In the genomic region with DNA sequence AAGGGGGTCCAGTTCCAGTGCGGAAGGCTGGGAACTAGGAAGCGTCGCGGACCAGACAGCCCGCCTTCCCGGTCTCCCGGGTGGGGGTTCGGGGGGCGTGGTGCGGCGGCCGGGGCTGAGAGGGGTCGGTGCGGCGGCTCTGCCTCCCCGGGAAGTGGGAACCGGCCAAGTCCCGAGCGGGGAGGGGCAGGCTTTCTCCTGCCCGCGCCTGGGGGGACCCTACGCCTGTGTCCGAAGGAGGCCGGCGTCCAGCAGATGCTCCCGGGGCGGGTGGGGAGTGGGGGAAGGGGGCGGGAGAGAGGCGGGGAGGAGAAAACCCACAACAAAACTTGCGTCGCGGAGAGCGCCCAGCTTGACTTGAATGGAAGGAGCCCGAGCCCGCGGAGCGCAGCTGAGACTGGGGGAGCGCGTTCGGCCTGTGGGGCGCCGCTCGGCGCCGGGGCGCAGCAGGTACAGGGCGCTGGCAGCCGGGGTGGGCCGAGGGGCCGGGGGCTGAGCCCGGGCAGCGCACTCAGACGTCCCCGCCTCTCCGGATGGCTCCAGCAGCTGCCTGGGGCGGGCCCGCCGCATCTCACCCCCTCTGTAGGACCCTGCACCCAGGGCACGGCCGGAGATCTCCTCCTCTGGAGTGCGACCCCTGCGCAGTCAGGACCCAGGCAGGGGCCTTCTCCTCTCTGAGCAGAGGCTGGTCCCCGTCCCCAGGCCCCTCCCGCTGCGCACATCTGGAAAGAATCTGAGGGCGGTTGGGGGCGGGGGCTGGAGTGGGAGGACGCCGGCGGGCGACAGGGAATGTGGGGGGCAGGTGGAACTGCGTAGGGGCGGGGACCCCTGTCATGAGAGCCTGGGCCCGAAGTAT, we compare ENCODE assay signal across 8 cellular contexts. TPM values are rescaled to one million over a fixed set of nuclear protein-coding genes. Genes with fewer than 3 reads are reported as not detected.
A peak's percentile ranks its signal among the peaks of the same experiment; 100 is the strongest.
DNase-seq lines count a peak whose midpoint lies in the region; ATAC-seq and TF ChIP-seq lines count a peak whose summit lies in the region.

A gene with protein sequence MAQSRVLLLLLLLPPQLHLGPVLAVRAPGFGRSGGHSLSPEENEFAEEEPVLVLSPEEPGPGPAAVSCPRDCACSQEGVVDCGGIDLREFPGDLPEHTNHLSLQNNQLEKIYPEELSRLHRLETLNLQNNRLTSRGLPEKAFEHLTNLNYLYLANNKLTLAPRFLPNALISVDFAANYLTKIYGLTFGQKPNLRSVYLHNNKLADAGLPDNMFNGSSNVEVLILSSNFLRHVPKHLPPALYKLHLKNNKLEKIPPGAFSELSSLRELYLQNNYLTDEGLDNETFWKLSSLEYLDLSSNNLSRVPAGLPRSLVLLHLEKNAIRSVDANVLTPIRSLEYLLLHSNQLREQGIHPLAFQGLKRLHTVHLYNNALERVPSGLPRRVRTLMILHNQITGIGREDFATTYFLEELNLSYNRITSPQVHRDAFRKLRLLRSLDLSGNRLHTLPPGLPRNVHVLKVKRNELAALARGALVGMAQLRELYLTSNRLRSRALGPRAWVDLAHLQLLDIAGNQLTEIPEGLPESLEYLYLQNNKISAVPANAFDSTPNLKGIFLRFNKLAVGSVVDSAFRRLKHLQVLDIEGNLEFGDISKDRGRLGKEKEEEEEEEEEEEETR (plus strand): TSS at position 355 of the 856 bp plus-strand sequence. CDS start 7,643 bp downstream, outside the sequence.

- DNase-seq in AG10803 (ENCODE audit: low read depth) (peak; percentile 48), MG63 (no peak), epithelial cell of proximal tubule (ENCODE audit: low read depth) (no peak), myocyte (ENCODE audit: low read depth) (peak; percentile 31), NCI-H2196 treated with DMSO at 0.1 percent for 48 hours (lab: John Stamatoyannopoulos, UW; ENCODE audit: unreplicated experiment) (no peak), kidney glomerular epithelial cell (lab: John Stamatoyannopoulos, UW) (no peak)
- no peak for DNase-seq in NK-92 treated with Interleukin-12 subunit alpha and Interleukin-12 subunit beta, amount 100 ng/mL, for 24 hours (lab: John Stamatoyannopoulos, UW)

- H3K4me3 ChIP-seq in AG10803 (ENCODE audit: low read length) (peak within 1 kb of the TSS; percentile 77), MG63 (peak within 1 kb of the TSS; percentile 28; the same call in 1 of the 2 replicates), epithelial cell of proximal tubule (ENCODE audit: low read depth, low read length) (peak within 1 kb of the TSS; percentile 37)

- H3K9me3 ChIP-seq in MG63: no peaks in the 10 kb centered on the region

- TF ChIP-seq CTCF in AG10803 (conservative IDR thresholded peaks at IDR 0.05; ENCODE audit: low read length): no peak
- TF ChIP-seq CTCF in epithelial cell of proximal tubule (conservative IDR thresholded peaks at IDR 0.05; ENCODE audit: low read depth, low read length): no peak

- H3K36me3 ChIP-seq in MG63: no peaks in the 10 kb centered on the region

- no peaks in the 10 kb centered on the region for H3K27me3 ChIP-seq in MG63

- no peak for ATAC-seq in GM21737 (IDR thresholded peaks at IDR 0.05; ENCODE audit: unreplicated experiment)

RNA-seq across cellular contexts. Expression of the gene that starts here (rescaled TPM):
- 0.10 TPM in 1 of 2 replicates, not detected in the other for total RNA-seq in MG63 (2014; rRNA removed; shearing (Covaris generic); ENCODE audit: low replicate concordance)
- total RNA-seq in epithelial cell of proximal tubule (0.06 TPM in 1 of 2 replicates, not detected in the other), myocyte (0.48 and 2.1 TPM in 2 replicates)
- 5.5 TPM for polyA plus RNA-seq in myocyte (2012)

Comparison
In these comparisons a context has a peak if more than half of its experiments do, and no peak if none do; other contexts are left out.
1. DNase-seq: peak in AG10803 (single experiment) and myocyte (single experiment); none in MG63 (single experiment), epithelial cell of proximal tubule (single experiment), NCI-H2196 treated with DMSO at 0.1 percent for 48 hours (single experiment), NK-92 treated with Interleukin-12 subunit alpha and Interleukin-12 subunit beta, amount 100 ng/mL, for 24 hours (single experiment) and kidney glomerular epithelial cell (single experiment).
2. Peak in every context shown above with its lines, with median percentiles within 50 percentile points of each other: H3K4me3 ChIP-seq.